ENCODE assay signal across 11 cellular contexts in the genomic region with DNA sequence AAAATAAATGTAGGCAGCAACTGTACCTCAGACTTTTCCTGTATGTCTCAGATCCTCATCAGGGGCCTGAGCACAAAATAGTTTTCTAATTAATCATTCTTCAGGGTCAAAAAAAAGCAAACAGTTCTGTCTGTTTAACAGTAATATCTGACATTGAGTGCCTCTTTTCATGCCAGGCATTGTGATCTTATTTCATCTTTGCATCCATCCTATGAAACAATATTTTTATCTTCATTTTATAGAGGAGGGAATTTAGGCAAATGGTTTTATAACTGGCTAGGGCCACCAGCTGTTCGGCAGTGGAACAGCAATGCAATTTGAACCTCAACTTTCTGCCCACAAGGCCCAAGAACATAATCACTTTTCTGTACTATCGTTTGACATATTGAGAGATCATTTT.
A peak's percentile ranks its signal among the peaks of the same experiment; 100 is the strongest.
DNase-seq lines count a peak whose midpoint lies in the region; ATAC-seq, FAIRE-seq and TF ChIP-seq lines count a peak whose summit lies in the region.
"Had no signal": no experiment of that assay in that cellular context is flagged by ENCODE, and none has a peak within 500 bp of the region (broad histone marks: within the 10 kb centered on the region; RNA-seq: fewer than 3 reads in every experiment).

No MANE protein-coding gene starts in this region.

- H3K4me1 ChIP-seq in HEK293 (ENCODE audit: control insufficient read depth, insufficient read depth, low read length) (no peaks in the 10 kb centered on the region), keratinocyte (ENCODE audit: control insufficient read depth, extremely low read depth, insufficient read depth, low read length) (peaks cover 35% of the 10 kb centered on the region)

- no peaks in the 10 kb centered on the region for H3K27me3 Mint-ChIP-seq in activated naive CD8-positive, alpha-beta T cell treated with anti-CD3 and anti-CD28 coated beads for 36 hours
- H3K27me3 Mint-ChIP-seq: activated T-cell treated with anti-CD3 and anti-CD28 coated beads, Interleukin-2, amount 50 U/mL, for 24 hours had no signal

- no peak overlapping the region for H3K9ac ChIP-seq in keratinocyte (ENCODE audit: control insufficient read depth, extremely low read depth, insufficient read depth, low read length)

- POLR2A ChIA-PET in HEK293 (lab: Yijun Ruan, JAX) = no interaction called here

- no peak overlapping the region for H3K27ac Mint-ChIP-seq in activated naive CD8-positive, alpha-beta T cell treated with anti-CD3 and anti-CD28 coated beads for 36 hours
- H3K27ac Mint-ChIP-seq: activated T-cell treated with anti-CD3 and anti-CD28 coated beads, Interleukin-2, amount 50 U/mL, for 24 hours had no signal

- CTCF ChIA-PET in HEK293 (lab: Yijun Ruan, JAX) = interaction anchor here (0.6 to 1.2 kb wide), 5 partner anchors 8 to 286 kb away, joined by 3 to 4 read pairs (median 3); no protein-coding TSS in a partner anchor

- no peaks in the 10 kb centered on the region for H3K79me2 ChIP-seq in keratinocyte (ENCODE audit: control insufficient read depth, insufficient read depth, low read length)

- peak; percentile 31 for DNase-seq in AG20443 (ENCODE audit: low spot score)
- DNase-seq in keratinocyte (ENCODE audit: low read depth, low spot score) = no peak
- DNase-seq in activated naive CD8-positive, alpha-beta T cell treated with anti-CD3 and anti-CD28 coated beads for 36 hours = no peak
- no peak for DNase-seq in DMS79 treated with DMSO at 0.1 percent for 48 hours (lab: John Stamatoyannopoulos, UW)
- DNase-seq: activated T-cell treated with anti-CD3 and anti-CD28 coated beads, Interleukin-2, amount 50 U/mL, for 24 hours; NCI-H1048 had no signal

- FAIRE-seq in keratinocyte (lab: Jason Lieb, UNC) = no peak

- no peaks in the 10 kb centered on the region for H3K27me3 ChIP-seq in keratinocyte (ENCODE audit: control insufficient read depth, extremely low read depth, insufficient read depth, low read length)

- H3K4me3 Mint-ChIP-seq in activated naive CD8-positive, alpha-beta T cell treated with anti-CD3 and anti-CD28 coated beads for 36 hours = no peak overlapping the region
- H3K4me3 Mint-ChIP-seq: activated T-cell treated with anti-CD3 and anti-CD28 coated beads, Interleukin-2, amount 50 U/mL, for 24 hours had no signal

- no peaks in the 10 kb centered on the region for H3K9me3 ChIP-seq in HEK293 (ENCODE audit: control insufficient read depth, insufficient read depth, low read depth, low read length)
- H3K9me3 ChIP-seq in keratinocyte (ENCODE audit: control insufficient read depth, low read depth, low read length) = no peaks in the 10 kb centered on the region

- H3K4me1 Mint-ChIP-seq in activated naive CD8-positive, alpha-beta T cell treated with anti-CD3 and anti-CD28 coated beads for 36 hours = peaks cover 4% of the 10 kb centered on the region

- no peaks in the 10 kb centered on the region for H3K9me3 Mint-ChIP-seq in activated naive CD8-positive, alpha-beta T cell treated with anti-CD3 and anti-CD28 coated beads for 36 hours
- H3K9me3 Mint-ChIP-seq: activated T-cell treated with anti-CD3 and anti-CD28 coated beads, Interleukin-2, amount 50 U/mL, for 24 hours had no signal

- no peak overlapping the region for H3K4me2 ChIP-seq in keratinocyte (ENCODE audit: control insufficient read depth, extremely low read depth, insufficient read depth, low read depth, low read length)

- H3K27ac ChIP-seq in HEK293 (ENCODE audit: extremely low read depth, low read depth, low read length) (no peak overlapping the region), keratinocyte (ENCODE audit: control insufficient read depth, insufficient read depth, low read length) (no peak overlapping the region)

- H3K9me1 ChIP-seq in keratinocyte (ENCODE audit: control insufficient read depth, extremely low read depth, insufficient read depth, low read length) = no peaks in the 10 kb centered on the region

- peaks cover 0 to 19% of the 10 kb centered on the region in 2 experiments; a peak in 1 of 3 replicates for H3K36me3 ChIP-seq in HEK293 (ENCODE audit: control insufficient read depth in 2 of 2, insufficient read depth in 1 of 2, low read length in 2 of 2)
- peaks cover 0 to 4% of the 10 kb centered on the region in 2 experiments for H3K36me3 ChIP-seq in keratinocyte (ENCODE audit: control insufficient read depth in 2 of 2, extremely low read depth in 1 of 2, insufficient read depth in 2 of 2, low read length in 2 of 2)

- peaks cover 6% of the 10 kb centered on the region for H3K36me3 Mint-ChIP-seq in activated naive CD8-positive, alpha-beta T cell treated with anti-CD3 and anti-CD28 coated beads for 36 hours

- dilution Hi-C loops in keratinocyte (cut with MboI; ENCODE audit: extremely low pct_ligation_motif_present, low sequenced_read_pairs) = no loop called here

- TF ChIP-seq CTCF in HEK293 (tag by site-specific recombination; IDR thresholded peaks at IDR 0.05) (no peak), WI38 (IDR thresholded peaks at IDR 0.05; ENCODE audit: low read depth, low read length) (peak; percentile 56), keratinocyte (optimal IDR thresholded peaks at IDR 0.05 in 1 of 3, IDR thresholded peaks at IDR 0.05 in 1 of 3, conservative IDR thresholded peaks at IDR 0.05 in 1 of 3; ENCODE audit: extremely low read depth in 1 of 3, insufficient read depth in 2 of 3, low read length in 3 of 3) (peak; percentile 17 to 34 (median 20))

- no peaks in the 10 kb centered on the region for H4K20me1 ChIP-seq in keratinocyte (ENCODE audit: control insufficient read depth, extremely low read depth, insufficient read depth, low read length)

- H3K4me3 ChIP-seq in HEK293 (ENCODE audit: low read depth, low read length) = no peak overlapping the region
- no peak overlapping the region for H3K4me3 ChIP-seq in WI38 (ENCODE audit: low read depth, low read length)
- H3K4me3 ChIP-seq in keratinocyte (ENCODE audit: control insufficient read depth in 2 of 3, extremely low read depth in 1 of 3, insufficient read depth in 2 of 3, low read depth in 1 of 3, low read length in 3 of 3) = no peak overlapping the region
- H3K4me3 ChIP-seq: lung had no signal

- ATAC-seq in HG03139 (IDR thresholded peaks at IDR 0.05; ENCODE audit: unreplicated experiment) (no peak), HG03025 (IDR thresholded peaks at IDR 0.05; ENCODE audit: low FRiP score, unreplicated experiment) (no peak)

- H2AFZ ChIP-seq in keratinocyte (ENCODE audit: control insufficient read depth, low read length) = no peak overlapping the region

TF ChIP-seq in HEK293, 187 proteins besides CTCF, POLR2A, EP300 and RAD21:
- TF ChIP-seq ZNF629 (tag by site-specific recombination; IDR thresholded peaks at IDR 0.05) = no peak
- peak; percentile 26 for TF ChIP-seq ZNF654 (tag by site-specific recombination; IDR thresholded peaks at IDR 0.05; ENCODE audit: low read depth)
